ENCODE assay signal across 19 cellular contexts in the genomic region with DNA sequence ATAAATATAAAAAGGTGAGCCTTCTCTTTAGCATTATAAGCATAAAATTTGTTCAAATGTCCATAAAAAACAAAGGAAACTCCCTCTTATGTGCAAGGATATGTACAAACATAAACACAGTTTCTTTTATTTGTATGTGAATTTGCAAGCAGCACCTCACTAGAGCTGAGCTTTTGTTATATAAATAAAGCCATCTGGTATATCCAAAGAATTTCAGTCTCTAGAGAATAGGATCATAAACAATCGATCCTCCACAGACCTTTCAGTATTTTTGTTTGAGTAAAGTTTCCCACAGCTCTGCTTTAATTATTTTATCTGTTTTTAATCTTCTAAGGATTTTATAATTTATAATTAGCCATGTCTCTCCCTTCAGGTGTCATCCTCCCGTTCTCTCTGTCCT.
DNase-seq lines count a peak whose midpoint lies in the region; ATAC-seq and TF ChIP-seq lines count a peak whose summit lies in the region.
"Had no signal": no experiment of that assay in that cellular context is flagged by ENCODE, and none has a peak within 500 bp of the region (broad histone marks: within the 10 kb centered on the region; RNA-seq: fewer than 3 reads in every experiment).

No MANE protein-coding gene starts in this region.

- no peaks in the 10 kb centered on the region for H3K9me3 Mint-ChIP-seq in immature natural killer cell
- H3K9me3 Mint-ChIP-seq: CD8-positive, alpha-beta T cell; stimulated activated effector memory CD8-positive, alpha-beta T cell treated with anti-CD3 and anti-CD28 coated beads, Interleukin-12 subunit alpha, Interleukin-12 subunit beta, amount 100 ng/mL, for 72 hours had no signal

- no peaks in the 10 kb centered on the region for H3K27me3 ChIP-seq in left ventricle myocardium inferior (ENCODE audit: low read depth)
- H3K27me3 ChIP-seq: pancreas, testis had no signal

- no peaks in the 10 kb centered on the region for H3K36me3 Mint-ChIP-seq in immature natural killer cell
- H3K36me3 Mint-ChIP-seq: activated CD8-positive, alpha-beta memory T cell treated with anti-CD3 and anti-CD28 coated beads, Interleukin-2, amount 10 ng/mL, durations not matched to agents 7 days and 5 days; activated naive CD8-positive, alpha-beta T cell; CD8-positive, alpha-beta T cell; stimulated activated effector memory CD8-positive, alpha-beta T cell treated with anti-CD3 and anti-CD28 coated beads, Interleukin-12 subunit alpha, Interleukin-12 subunit beta, amount 100 ng/mL, for 72 hours had no signal

- peaks cover 8 to 23% of the 10 kb centered on the region in 2 donors for H3K4me1 Mint-ChIP-seq in immature natural killer cell

- intact Hi-C loops in left ventricle myocardium inferior (cut with micrococcal nuclease), result loop anchor here (10.0 kb wide), 2 partner anchors 254 to 634 kb away; partner anchors contain the start of gene PPP1R12A
- intact Hi-C loops in Right ventricle myocardium inferior (cut with DNase I), result loop anchor here (5.0 to 10.0 kb wide), 3 partner anchors 414 to 631 kb away; partner anchors contain the start of gene PAWR

- H3K4me3 Mint-ChIP-seq in immature natural killer cell, result peak overlapping the region in 1 of 5 donors; percentile 1
- H3K4me3 Mint-ChIP-seq: activated CD8-positive, alpha-beta memory T cell treated with anti-CD3 and anti-CD28 coated beads, Interleukin-2, amount 10 ng/mL, durations not matched to agents 7 days and 5 days; activated naive CD8-positive, alpha-beta T cell; CD8-positive, alpha-beta T cell; stimulated activated effector memory CD8-positive, alpha-beta T cell treated with anti-CD3 and anti-CD28 coated beads, Interleukin-12 subunit alpha, Interleukin-12 subunit beta, amount 100 ng/mL, for 72 hours had no signal

- DNase-seq in left ventricle myocardium inferior (no peak), Right ventricle myocardium inferior (ENCODE audit: missing footprints) (no peak), NCI-H69 (lab: John Stamatoyannopoulos, UW) (peak; percentile 85), immature natural killer cell (no peak), HK-2 (ENCODE audit: unreplicated experiment) (no peak), foreskin fibroblast (no peak)
- DNase-seq: activated CD4-positive, alpha-beta T cell treated with anti-CD3 and anti-CD28 coated beads for 4 hours; activated CD8-positive, alpha-beta memory T cell treated with anti-CD3 and anti-CD28 coated beads, Interleukin-2, amount 10 ng/mL, durations not matched to agents 7 days and 5 days; CD8-positive, alpha-beta T cell; hypothalamus; MM.1S; NCI-H187 treated with DMSO at 0.1 percent for 48 hours; NCI-H524 treated with DMSO at 0.1 percent for 48 hours; pancreas; T-helper 1 cell; testis had no signal

- peak overlapping the region in 5 of 6 donors; percentile 2 to 48 (median 44) for H3K27ac Mint-ChIP-seq in immature natural killer cell
- H3K27ac Mint-ChIP-seq: activated CD8-positive, alpha-beta memory T cell treated with anti-CD3 and anti-CD28 coated beads, Interleukin-2, amount 10 ng/mL, durations not matched to agents 7 days and 5 days; activated naive CD8-positive, alpha-beta T cell; CD8-positive, alpha-beta T cell; stimulated activated effector memory CD8-positive, alpha-beta T cell treated with anti-CD3 and anti-CD28 coated beads, Interleukin-12 subunit alpha, Interleukin-12 subunit beta, amount 100 ng/mL, for 72 hours had no signal

- H3K9me3 ChIP-seq in left ventricle myocardium inferior (replicated peaks), result no peaks in the 10 kb centered on the region
- H3K9me3 ChIP-seq: pancreas, testis had no signal

- TF ChIP-seq CTCF in left ventricle myocardium inferior (IDR thresholded peaks at IDR 0.05; ENCODE audit: borderline replicate concordance) (no peak), foreskin fibroblast (IDR thresholded peaks at IDR 0.05; ENCODE audit: low read depth, low read length) (no peak)

- H3K4me3 ChIP-seq in left ventricle myocardium inferior, result no peak overlapping the region
- H3K4me3 ChIP-seq in foreskin fibroblast (ENCODE audit: low read depth in 1 of 2, low read length in 2 of 2), result no peak overlapping the region
- H3K4me3 ChIP-seq: pancreas, testis had no signal

- peaks cover 0 to 4% (median 1%) of the 10 kb centered on the region in 3 donors for H3K27me3 Mint-ChIP-seq in immature natural killer cell (ENCODE audit: low read depth in 3 of 3)

- H3K36me3 ChIP-seq in left ventricle myocardium inferior, result no peaks in the 10 kb centered on the region
- H3K36me3 ChIP-seq: pancreas had no signal

- H3K4me1 ChIP-seq in left ventricle myocardium inferior, result peaks cover 38% of the 10 kb centered on the region
- H3K4me1 ChIP-seq: pancreas had no signal

- H3K27ac ChIP-seq in left ventricle myocardium inferior (replicated peaks), result peak overlapping the region; percentile 91
- H3K27ac ChIP-seq: pancreas had no signal

- ATAC-seq in Right ventricle myocardium inferior (no peak), HG02642 (IDR thresholded peaks at IDR 0.05; ENCODE audit: poor library complexity, unreplicated experiment) (no peak)
- ATAC-seq: CD8-positive, alpha-beta T cell; pancreas had no signal
